ENCODE assay signal across 35 cellular contexts in the genomic region with DNA sequence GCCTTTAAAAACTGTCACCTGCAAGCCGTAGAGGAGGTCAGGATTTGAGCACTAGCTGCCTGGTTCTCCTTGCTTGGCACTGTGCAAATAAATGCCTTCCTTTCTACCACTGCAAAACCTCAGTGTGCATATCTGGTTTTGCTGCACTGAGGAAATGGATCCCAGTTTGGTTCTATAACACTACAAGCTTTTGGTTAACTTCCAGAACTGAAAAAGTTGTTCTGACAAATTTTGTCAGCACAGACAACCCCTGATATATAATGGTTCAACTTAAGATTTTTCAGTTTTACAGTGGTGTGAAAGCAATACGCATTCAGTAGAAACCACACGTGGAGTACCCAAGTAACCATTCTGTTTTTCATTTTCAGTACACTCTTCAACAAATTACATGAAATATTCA. TPM values are rescaled to one million over a fixed set of nuclear protein-coding genes. Genes with fewer than 3 reads are reported as not detected.
DNase-seq lines count a peak whose midpoint lies in the region; ATAC-seq and TF ChIP-seq lines count a peak whose summit lies in the region.
"Had no signal": no experiment of that assay in that cellular context is flagged by ENCODE, and none has a peak within 500 bp of the region (broad histone marks: within the 10 kb centered on the region; RNA-seq: fewer than 3 reads in every experiment).

No MANE protein-coding gene starts in this region.

- WGBS in right cardiac atrium, result 73% methylated on average over 3 of the region's 3 CpGs

- ATAC-seq in GM21717 (IDR thresholded peaks at IDR 0.05; ENCODE audit: unreplicated experiment) (peak; percentile 59), right cardiac atrium (no peak)
- ATAC-seq: A549, K562, left lung, Right ventricle myocardium inferior, SK-N-SH treated with all-trans-retinoic acid at 6 μM for 48 hours, T-helper 17 cell had no signal

- peaks cover 18% of the 10 kb centered on the region for H3K4me1 ChIP-seq in Caco-2
- H3K4me1 ChIP-seq in KMS-11 (ENCODE audit: low read depth, poor library complexity, severe bottlenecking), result peaks cover 29% of the 10 kb centered on the region
- H3K4me1 ChIP-seq in right cardiac atrium (ENCODE audit: control insufficient read depth, insufficient read depth, low read length), result no peaks in the 10 kb centered on the region
- no peaks in the 10 kb centered on the region for H3K4me1 ChIP-seq in colonic mucosa
- H3K4me1 ChIP-seq: left lung, right atrium auricular region, testis had no signal

- POLR2A ChIA-PET in Caco-2 (lab: Charles Lee), result no interaction called here

- no peaks in the 10 kb centered on the region for H3K27me3 ChIP-seq in Caco-2 (replicated peaks; ENCODE audit: control insufficient read depth, insufficient read depth, low read length)
- H3K27me3 ChIP-seq in KMS-11 (ENCODE audit: insufficient read depth, low read depth), result no peaks in the 10 kb centered on the region
- H3K27me3 ChIP-seq in right cardiac atrium (ENCODE audit: control insufficient read depth, insufficient read depth), result no peaks in the 10 kb centered on the region
- H3K27me3 ChIP-seq in colonic mucosa, result no peaks in the 10 kb centered on the region
- H3K27me3 ChIP-seq: left lung, right atrium auricular region, testis had no signal

- CTCF ChIA-PET in Caco-2 (lab: Charles Lee), result interaction anchor here (0.7 kb wide), 1 partner anchor 234 kb away, joined by 13 read pairs; no protein-coding TSS in a partner anchor

- no peaks in the 10 kb centered on the region for H4K20me1 ChIP-seq in KMS-11 (ENCODE audit: insufficient read depth)

- peak overlapping the region; percentile 21 for H3K27ac Mint-ChIP-seq in Caco-2 (ENCODE audit: unreplicated experiment)
- H3K27ac Mint-ChIP-seq in activated T-cell treated with anti-CD3 and anti-CD28 coated beads, Interleukin-2, amount 50 U/mL, for 24 hours, result no peak overlapping the region
- H3K27ac Mint-ChIP-seq: activated CD4-positive, alpha-beta memory T cell treated with anti-CD3 and anti-CD28 coated beads, Interleukin-2, amount 10 ng/mL, durations not matched to agents 7 days and 5 days; activated naive CD4-positive, alpha-beta T cell treated with anti-CD3 and anti-CD28 coated beads, Interleukin-2, amount 50 U/mL, for 24 hours; brain; endodermal cell; T-helper 17 cell had no signal

- peak overlapping the region; percentile 51 for H3K4me2 ChIP-seq in KMS-11
- H3K4me2 ChIP-seq: A549, PC-9, smooth muscle cell had no signal

- H3K4me3 ChIP-seq in Caco-2 (ENCODE audit: low read depth, low read length), result no peak overlapping the region
- H3K4me3 ChIP-seq in KMS-11 (IDR thresholded peaks at IDR 0.05; ENCODE audit: insufficient read depth, low read depth, low read length), result no peak overlapping the region
- H3K4me3 ChIP-seq in right cardiac atrium (ENCODE audit: low read length), result no peak overlapping the region
- no peak overlapping the region for H3K4me3 ChIP-seq in colonic mucosa
- H3K4me3 ChIP-seq: A549, K562, left lung, PC-9, right atrium auricular region, smooth muscle cell, testis had no signal

- peaks cover 9% of the 10 kb centered on the region for H3K9me3 ChIP-seq in Caco-2
- no peaks in the 10 kb centered on the region for H3K9me3 ChIP-seq in right cardiac atrium (ENCODE audit: control insufficient read depth, low read length)
- no peaks in the 10 kb centered on the region for H3K9me3 ChIP-seq in colonic mucosa
- H3K9me3 ChIP-seq: testis had no signal

- no peaks in the 10 kb centered on the region for H3K9me3 Mint-ChIP-seq in Caco-2 (ENCODE audit: unreplicated experiment)
- peaks cover 11% of the 10 kb centered on the region for H3K9me3 Mint-ChIP-seq in activated T-cell treated with anti-CD3 and anti-CD28 coated beads, Interleukin-2, amount 50 U/mL, for 24 hours

- H3K36me3 ChIP-seq in Caco-2 (ENCODE audit: control insufficient read depth, insufficient read depth, low read length), result no peaks in the 10 kb centered on the region
- H3K36me3 ChIP-seq in KMS-11 (ENCODE audit: insufficient read depth), result no peaks in the 10 kb centered on the region
- no peaks in the 10 kb centered on the region for H3K36me3 ChIP-seq in colonic mucosa
- H3K36me3 ChIP-seq: left lung, right atrium auricular region had no signal

- no TSS peak for BruUV-seq in Caco-2 (replicated peaks; lab: Mats Ljungman, UMichigan)

- H3K9ac ChIP-seq in KMS-11 (peak overlapping the region; percentile 1; the same call in 1 of the 2 replicates), colonic mucosa (ENCODE audit: low read depth in 2 of 2, low read length in 2 of 2) (no peak overlapping the region)

- H3K36me3 Mint-ChIP-seq in Caco-2 (ENCODE audit: insufficient read depth, unreplicated experiment), result no peaks in the 10 kb centered on the region
- no peaks in the 10 kb centered on the region for H3K36me3 Mint-ChIP-seq in activated T-cell treated with anti-CD3 and anti-CD28 coated beads, Interleukin-2, amount 50 U/mL, for 24 hours (ENCODE audit: low read depth)
- H3K36me3 Mint-ChIP-seq: activated naive CD4-positive, alpha-beta T cell treated with anti-CD3 and anti-CD28 coated beads, Interleukin-2, amount 50 U/mL, for 24 hours had no signal

- H3K27ac ChIP-seq in KMS-11 (peak overlapping the region; percentile 54; the same call in 1 of the 2 replicates), right cardiac atrium (ENCODE audit: low read length) (no peak overlapping the region), colonic mucosa (no peak overlapping the region)
- H3K27ac ChIP-seq: A549, left lung, PC-9, right atrium auricular region, testis had no signal

- intact Hi-C loops in Caco-2 (cut with micrococcal nuclease; ENCODE audit: unreplicated experiment), result no loop called here
- intact Hi-C loops in right cardiac atrium (cut with DNase I), result no loop called here
- intact Hi-C loops in colonic mucosa (cut with DNase I), result no loop called here

- no peak for TF ChIP-seq CTCF in Caco-2 (IDR thresholded peaks at IDR 0.05; ENCODE audit: insufficient read depth in 1 of 2, low read depth in 1 of 2, low read length in 1 of 2, severe bottlenecking in 1 of 2, unreplicated experiment in 1 of 2)
- no peak for TF ChIP-seq CTCF in KMS-11 (conservative IDR thresholded peaks at IDR 0.05; ENCODE audit: low read depth, low read length)
- no peak for TF ChIP-seq CTCF in colonic mucosa (IDR thresholded peaks at IDR 0.05)

- DNase-seq in Caco-2 (no peak), GM19240 (ENCODE audit: insufficient read length, low spot score) (peak; percentile 1), NCI-H2029 (lab: John Stamatoyannopoulos, UW) (no peak), right cardiac atrium (no peak), colonic mucosa (no peak)
- DNase-seq in activated T-cell treated with anti-CD3 and anti-CD28 coated beads, Interleukin-2, amount 50 U/mL, for 24 hours, result no peak
- DNase-seq: activated CD4-positive, alpha-beta memory T cell treated with anti-CD3 and anti-CD28 coated beads, Interleukin-2, amount 10 ng/mL, durations not matched to agents 7 days and 5 days; activated CD4-positive, CD25-positive, alpha-beta regulatory T cell treated with anti-CD3 and anti-CD28 coated beads, Interleukin-2, amount 50 U/mL, for 72 hours; activated CD8-positive, alpha-beta memory T cell treated with anti-CD3 and anti-CD28 coated beads, Interleukin-2, amount 50 U/mL, for 4 hours; amniotic stem cell; Calu3; dermis blood vessel endothelial cell; DMS79 treated with DMSO at 0.1 percent for 48 hours; endodermal cell; GDM1; HCEC 1CT; left lung; mesenchymal stem cell; NCI-H1092 treated with DMSO at 0.1 percent for 48 hours; NCI-H187; NCI-H524; PC-9; stimulated activated naive CD4-positive, alpha-beta T cell treated with Interleukin-2 at 50 U/mL for 16 hours; T-helper 17 cell; testis had no signal

- no peaks in the 10 kb centered on the region for H3K79me2 ChIP-seq in KMS-11 (ENCODE audit: insufficient read depth, low read depth)

- H2AFZ ChIP-seq in KMS-11 (ENCODE audit: low read depth), result peak overlapping the region; percentile 16; the same call in 1 of the 2 replicates
- H2AFZ ChIP-seq: PC-9 had no signal

- no peak overlapping the region for H3K4me3 Mint-ChIP-seq in Caco-2 (ENCODE audit: unreplicated experiment)
- no peak overlapping the region for H3K4me3 Mint-ChIP-seq in activated T-cell treated with anti-CD3 and anti-CD28 coated beads, Interleukin-2, amount 50 U/mL, for 24 hours
- H3K4me3 Mint-ChIP-seq: activated CD4-positive, alpha-beta memory T cell treated with anti-CD3 and anti-CD28 coated beads, Interleukin-2, amount 10 ng/mL, durations not matched to agents 7 days and 5 days; activated naive CD4-positive, alpha-beta T cell treated with anti-CD3 and anti-CD28 coated beads, Interleukin-2, amount 50 U/mL, for 24 hours; brain; endodermal cell; T-helper 17 cell had no signal

- H3K4me1 Mint-ChIP-seq in Caco-2 (ENCODE audit: low read depth, unreplicated experiment), result peaks cover 6% of the 10 kb centered on the region
- peaks cover 4% of the 10 kb centered on the region for H3K4me1 Mint-ChIP-seq in activated T-cell treated with anti-CD3 and anti-CD28 coated beads, Interleukin-2, amount 50 U/mL, for 24 hours (ENCODE audit: low read depth)
- H3K4me1 Mint-ChIP-seq: activated naive CD4-positive, alpha-beta T cell treated with anti-CD3 and anti-CD28 coated beads, Interleukin-2, amount 50 U/mL, for 24 hours; brain; T-helper 17 cell had no signal

- no peaks in the 10 kb centered on the region for H3K27me3 Mint-ChIP-seq in Caco-2 (ENCODE audit: insufficient read depth, unreplicated experiment)
- peaks cover 2% of the 10 kb centered on the region for H3K27me3 Mint-ChIP-seq in activated T-cell treated with anti-CD3 and anti-CD28 coated beads, Interleukin-2, amount 50 U/mL, for 24 hours
- H3K27me3 Mint-ChIP-seq: activated naive CD4-positive, alpha-beta T cell treated with anti-CD3 and anti-CD28 coated beads, Interleukin-2, amount 50 U/mL, for 24 hours had no signal

RNA-seq across cellular contexts. Expression of gene GALNT2, which starts 29.8 kb away (rescaled TPM):
- total RNA-seq in Caco-2 (2022), result 54.3 and 62.2 TPM in 2 replicates
- total RNA-seq in right cardiac atrium, result 10 to 100 TPM; 36.8 to 45.5 (median 40.5) TPM
- polyA plus RNA-seq in right cardiac atrium, result 27.4 TPM
- total RNA-seq in colonic mucosa, result 10 to 100 TPM; 47.4 to 67.3 TPM
